Comparison of ENCODE assay signal across 27 cellular contexts in genomic region chr11:18936002-18936673, GRCh38. TPM values are rescaled to one million over a fixed set of nuclear protein-coding genes. Genes with fewer than 3 reads are reported as not detected.
"Had no signal": no experiment of that assay in that cellular context is flagged by ENCODE, and none has a peak within 500 bp of the region (broad histone marks: within the 10 kb centered on the region; RNA-seq: fewer than 3 reads in every experiment).

No MANE protein-coding gene starts in this region.

- H3K4me1 ChIP-seq: heart left ventricle, upper lobe of left lung had no signal

- DNase-seq: activated B cell treated with CpG ODN at 0.5 μM for 24 hours; activated CD4-positive, alpha-beta T cell treated with anti-CD3 and anti-CD28 coated beads for 36 hours; activated CD4-positive, alpha-beta T cell treated with anti-CD3 and anti-CD28 coated beads, Interleukin-2, amount 50 U/mL, for 4 hours; activated CD8-positive, alpha-beta memory T cell treated with anti-CD3 and anti-CD28 coated beads, Interleukin-2, amount 50 U/mL, for 48 hours; activated naive CD4-positive, alpha-beta T cell; activated naive CD8-positive, alpha-beta T cell treated with anti-CD3 and anti-CD28 coated beads for 36 hours; activated T-cell treated with anti-CD3 and anti-CD28 coated beads, Interleukin-2, amount 50 U/mL, for 4 hours; dorsolateral prefrontal cortex; effector memory CD8-positive, alpha-beta T cell; esophagus squamous epithelium; heart left ventricle; left cardiac atrium; retina; stimulated activated CD4-positive, alpha-beta T cell treated with anti-CD3 and anti-CD28 coated beads, Interleukin-4, amount 100 ng/mL, for 1 hour; stimulated activated naive CD4-positive, alpha-beta T cell treated with Interleukin-2 at 50 U/mL for 16 hours; SW 1271; upper lobe of left lung had no signal

- FAIRE-seq: astrocyte, colon had no signal

- H3K4me3 ChIP-seq: dorsolateral prefrontal cortex, esophagus squamous epithelium, heart left ventricle, thoracic aorta, upper lobe of left lung had no signal

- H3K36me3 ChIP-seq: esophagus squamous epithelium, heart left ventricle, thoracic aorta, upper lobe of left lung had no signal

- H3K27ac ChIP-seq: dorsolateral prefrontal cortex, heart left ventricle, thoracic aorta, upper lobe of left lung had no signal

- H3K9me3 ChIP-seq: esophagus squamous epithelium, heart left ventricle, thoracic aorta, upper lobe of left lung had no signal

- H3K27me3 ChIP-seq: esophagus squamous epithelium, upper lobe of left lung had no signal

RNA-seq across cellular contexts. Expression of gene MRGPRX1, which starts 3.1 kb away (rescaled TPM):
- total RNA-seq: activated B cell treated with CpG ODN at 0.5 μM for 24 hours; activated CD4-positive, alpha-beta T cell treated with anti-CD3 and anti-CD28 coated beads for 36 hours; activated CD8-positive, alpha-beta memory T cell treated with anti-CD3 and anti-CD28 coated beads for 36 hours; activated naive CD8-positive, alpha-beta T cell treated with anti-CD3 and anti-CD28 coated beads for 36 hours; activated T-cell treated with anti-CD3 and anti-CD28 coated beads, Interleukin-2, amount 50 U/mL, for 4 hours; activated T-helper 2 cell treated with anti-CD3 and anti-CD28 coated beads, Interferon-gamma antibody, Interleukin-2, Interleukin-4, amounts not matched to agents 10 μg/mL and 5 μg/mL and 100 μg/mL, durations not matched to agents 14 hours and 24 hours and 36 hours; astrocyte; dorsolateral prefrontal cortex; esophagus squamous epithelium; heart left ventricle; left cardiac atrium; liver; natural killer cell treated with Interleukin-12 subunit alpha and Interleukin-12 subunit beta and Interleukin-15 and Interleukin-18, amount 100 ng/mL, for 72 hours; osteocyte; progenitor cell of endocrine pancreas; T-helper 2 cell treated with Interferon-gamma antibody and Interleukin-4, amounts not matched to agents 100 ng/mL and 5 ng/mL, for 36 hours; thoracic aorta; upper lobe of left lung had no signal
- polyA plus RNA-seq: heart left ventricle, liver had no signal
